ENCODE assay signal across 1 cellular context in the genomic region with DNA sequence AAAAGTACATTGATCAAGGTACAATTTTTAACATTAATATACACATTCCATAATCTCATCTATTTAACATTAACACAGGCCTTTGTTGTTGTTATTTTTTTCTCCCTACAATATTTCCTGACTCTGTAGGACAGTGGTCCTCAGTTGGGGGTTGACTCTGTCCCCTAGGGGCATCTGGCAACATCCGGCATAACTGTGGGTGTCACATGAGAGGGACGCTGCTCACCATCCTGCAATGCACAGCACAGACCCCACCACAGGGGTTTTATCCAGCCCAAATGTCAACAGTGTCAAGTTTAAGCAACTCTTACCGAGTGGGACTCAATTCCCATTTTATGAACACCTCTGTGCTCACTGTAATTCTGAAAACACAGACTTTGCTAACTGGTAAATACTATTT.
TF ChIP-seq lines count a peak whose summit lies in the region.

No MANE protein-coding gene starts in this region.

TF ChIP-seq in IMR-90, 13 proteins besides CTCF, POLR2A, EP300 and RAD21:
- TF ChIP-seq, protein P1, sequence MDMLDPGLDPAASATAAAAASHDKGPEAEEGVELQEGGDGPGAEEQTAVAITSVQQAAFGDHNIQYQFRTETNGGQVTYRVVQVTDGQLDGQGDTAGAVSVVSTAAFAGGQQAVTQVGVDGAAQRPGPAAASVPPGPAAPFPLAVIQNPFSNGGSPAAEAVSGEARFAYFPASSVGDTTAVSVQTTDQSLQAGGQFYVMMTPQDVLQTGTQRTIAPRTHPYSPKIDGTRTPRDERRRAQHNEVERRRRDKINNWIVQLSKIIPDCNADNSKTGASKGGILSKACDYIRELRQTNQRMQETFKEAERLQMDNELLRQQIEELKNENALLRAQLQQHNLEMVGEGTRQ (IDR thresholded peaks at IDR 0.05; ENCODE audit: low read depth, low read length) = no peak
- TF ChIP-seq CEBPB (IDR thresholded peaks at IDR 0.05; ENCODE audit: low read depth, low read length) (no peak), FOS (IDR thresholded peaks at IDR 0.05; ENCODE audit: low read depth, low read length) (no peak), MAFK (IDR thresholded peaks at IDR 0.05; ENCODE audit: low read depth, low read length) (no peak), CHD1 (IDR thresholded peaks at IDR 0.05; ENCODE audit: low read depth, low read length) (no peak)
- TF ChIP-seq, protein P2, sequence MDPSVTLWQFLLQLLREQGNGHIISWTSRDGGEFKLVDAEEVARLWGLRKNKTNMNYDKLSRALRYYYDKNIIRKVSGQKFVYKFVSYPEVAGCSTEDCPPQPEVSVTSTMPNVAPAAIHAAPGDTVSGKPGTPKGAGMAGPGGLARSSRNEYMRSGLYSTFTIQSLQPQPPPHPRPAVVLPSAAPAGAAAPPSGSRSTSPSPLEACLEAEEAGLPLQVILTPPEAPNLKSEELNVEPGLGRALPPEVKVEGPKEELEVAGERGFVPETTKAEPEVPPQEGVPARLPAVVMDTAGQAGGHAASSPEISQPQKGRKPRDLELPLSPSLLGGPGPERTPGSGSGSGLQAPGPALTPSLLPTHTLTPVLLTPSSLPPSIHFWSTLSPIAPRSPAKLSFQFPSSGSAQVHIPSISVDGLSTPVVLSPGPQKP (IDR thresholded peaks at IDR 0.05; ENCODE audit: borderline replicate concordance, low read depth, low read length) = no peak
